Comparison of ENCODE assay signal across 8 cellular contexts in genomic region chr10:70381491-70382421, GRCh38. TPM values are rescaled to one million over a fixed set of nuclear protein-coding genes. Genes with fewer than 3 reads are reported as not detected.
DNase-seq lines count a peak whose midpoint lies in the region; ATAC-seq and TF ChIP-seq lines count a peak whose summit lies in the region.

No MANE protein-coding gene starts in this region.

- no peaks in the 10 kb centered on the region for H3K9me3 Mint-ChIP-seq in Caco-2 (ENCODE audit: unreplicated experiment)

- peak overlapping the region; percentile 61 for H3K27ac Mint-ChIP-seq in Caco-2 (ENCODE audit: unreplicated experiment)

- no peak for TF ChIP-seq POLR2A in breast epithelium (IDR thresholded peaks at IDR 0.05)

- intact Hi-C loops in Caco-2 (cut with micrococcal nuclease; ENCODE audit: unreplicated experiment) (loop anchor here (2.0 kb wide), 2 partner anchors 149 to 235 kb away; partner anchors contain the start of genes PPA1 and TYSND1), breast epithelium (cut with DNase I; ENCODE audit: low total_unique reads) (no loop called here)

- H3K4me3 ChIP-seq in Caco-2 (ENCODE audit: low read depth, low read length) = peak overlapping the region; percentile 73
- peak overlapping the region; percentile 70 to 83 (median 80) for H3K4me3 ChIP-seq in breast epithelium
- peak overlapping the region; percentile 90 for H3K4me3 ChIP-seq in iPS-20b (ENCODE audit: low read length)
- peak overlapping the region; percentile 86 to 97 (median 88) for H3K4me3 ChIP-seq in skeletal muscle tissue (ENCODE audit: low read length in 3 of 3)

- H3K36me3 Mint-ChIP-seq in Caco-2 (ENCODE audit: insufficient read depth, unreplicated experiment) = peaks cover 15% of the 10 kb centered on the region

- peak overlapping the region; percentile 83 for H3K4me3 Mint-ChIP-seq in Caco-2 (ENCODE audit: unreplicated experiment)

- H3K27me3 Mint-ChIP-seq in Caco-2 (ENCODE audit: insufficient read depth, unreplicated experiment) = no peaks in the 10 kb centered on the region

- no peak for TF ChIP-seq CTCF in Caco-2 (IDR thresholded peaks at IDR 0.05; ENCODE audit: insufficient read depth in 1 of 2, low read depth in 1 of 2, low read length in 1 of 2, severe bottlenecking in 1 of 2, unreplicated experiment in 1 of 2)
- TF ChIP-seq CTCF in breast epithelium (IDR thresholded peaks at IDR 0.05) = no peak

- CTCF ChIA-PET in Caco-2 (lab: Charles Lee) = interaction anchor here (0.7 to 1.5 kb wide), 10 partner anchors 11 to 235 kb away, joined by 3 to 14 read pairs (median 4); partner anchors contain the start of genes EIF4EBP2 and TYSND1

- no peaks in the 10 kb centered on the region for H3K27me3 ChIP-seq in Caco-2 (replicated peaks; ENCODE audit: control insufficient read depth, insufficient read depth, low read length)
- no peaks in the 10 kb centered on the region for H3K27me3 ChIP-seq in breast epithelium
- H3K27me3 ChIP-seq in iPS-20b (ENCODE audit: insufficient read depth, low read length) = peaks cover 20% of the 10 kb centered on the region
- H3K27me3 ChIP-seq in skeletal muscle tissue (ENCODE audit: control insufficient read depth in 3 of 3, insufficient read depth in 3 of 3, low read length in 3 of 3) = no peaks in the 10 kb centered on the region

- TSS peak; percentile 39 for BruUV-seq in Caco-2 (replicated peaks; lab: Mats Ljungman, UMichigan)

- peaks cover 20% of the 10 kb centered on the region for H3K4me1 Mint-ChIP-seq in Caco-2 (ENCODE audit: low read depth, unreplicated experiment)

- H3K9ac ChIP-seq in iPS-20b (ENCODE audit: low read depth, low read length) (peak overlapping the region; percentile 89; the same call in 1 of the 2 replicates), skeletal muscle tissue (ENCODE audit: low read depth in 1 of 3, low read length in 3 of 3) (peak overlapping the region; percentile 90 to 98 (median 97))

- H3K9me3 ChIP-seq in Caco-2 (no peaks in the 10 kb centered on the region; the same call in none of the 2 replicates), breast epithelium (peaks cover 3 to 5% of the 10 kb centered on the region in 2 donors), iPS-20b (ENCODE audit: insufficient read depth, low read depth, low read length) (no peaks in the 10 kb centered on the region), skeletal muscle tissue (ENCODE audit: control insufficient read depth in 3 of 3, low read length in 3 of 3) (peaks cover 0 to 2% (median 0%) of the 10 kb centered on the region in 3 donors)

- H3K4me1 ChIP-seq in Caco-2 (peaks cover 38% of the 10 kb centered on the region), breast epithelium (no peaks in the 10 kb centered on the region), iPS-20b (ENCODE audit: insufficient read depth, low read length) (peaks cover 7% of the 10 kb centered on the region), skeletal muscle tissue (ENCODE audit: control insufficient read depth in 3 of 3, insufficient read depth in 3 of 3, low read length in 3 of 3) (peaks cover 41 to 46% (median 45%) of the 10 kb centered on the region in 3 donors)

- POLR2A ChIA-PET in Caco-2 (lab: Charles Lee) = interaction anchor here (0.8 to 1.8 kb wide), 4 partner anchors 17 to 211 kb away, joined by 3 to 14 read pairs (median 4); partner anchors contain the start of genes EIF4EBP2 and SAR1A

- H3K36me3 ChIP-seq in Caco-2 (ENCODE audit: control insufficient read depth, insufficient read depth, low read length) (peaks cover 1% of the 10 kb centered on the region; the same call in 1 of the 2 replicates), breast epithelium (no peaks in the 10 kb centered on the region), iPS-20b (ENCODE audit: insufficient read depth, low read depth, low read length) (no peaks in the 10 kb centered on the region), skeletal muscle tissue (ENCODE audit: control insufficient read depth in 3 of 3, insufficient read depth in 3 of 3, low read length in 3 of 3) (peaks cover 0 to 2% (median 0%) of the 10 kb centered on the region in 3 donors)

- peak; percentile 48 for ATAC-seq in GM19395 (IDR thresholded peaks at IDR 0.05; ENCODE audit: unreplicated experiment)
- peak; percentile 39 for ATAC-seq in HG03442 (IDR thresholded peaks at IDR 0.05; ENCODE audit: unreplicated experiment)

- H3K27ac ChIP-seq in breast epithelium = no peak overlapping the region
- no peak overlapping the region for H3K27ac ChIP-seq in iPS-20b (ENCODE audit: low read length)
- H3K27ac ChIP-seq in skeletal muscle tissue (ENCODE audit: low read depth, low read length) = peak overlapping the region; percentile 92

- DNase-seq in Caco-2 = peak; percentile 65 to 72
- DNase-seq in RPMI8226 = peak; percentile 50
- no peak for DNase-seq in breast epithelium (ENCODE audit: low spot score in 2 of 2)
- no peak for DNase-seq in NCI-H2107 treated with DMSO at 0.1 percent for 48 hours (lab: John Stamatoyannopoulos, UW; ENCODE audit: unreplicated experiment)

RNA-seq across cellular contexts. Expression of gene LRRC20, which starts 0.7 kb away (rescaled TPM):
- 27.1 and 28.1 TPM in 2 replicates for total RNA-seq in Caco-2 (2022)
- 1 to 10 TPM; 3.9 to 5.3 (median 4.4) TPM for total RNA-seq in breast epithelium
- total RNA-seq in skeletal muscle tissue = 10.4 TPM

RNA-seq across cellular contexts. Expression of gene EIF4EBP2, which starts 22.2 kb away (rescaled TPM):
- total RNA-seq in Caco-2 (2022) (166 and 168 TPM in 2 replicates), breast epithelium (100 to 1,000 TPM in 1 of 3 donors, 10 to 100 TPM in 2; 76.0 to 192 (median 80.5) TPM), skeletal muscle tissue (39.7 TPM)

RNA-seq across cellular contexts. Expression of gene NODAL, which starts 59.7 kb away (rescaled TPM):
- total RNA-seq in Caco-2 (2022) (0.59 and 1.3 TPM in 2 replicates), breast epithelium (not detected), skeletal muscle tissue (not detected)

Comparison
In these comparisons a context has a peak if more than half of its experiments do, and no peak if none do; other contexts are left out.
1. DNase-seq: peak in Caco-2 (2 of 2) and RPMI8226 (single experiment); none in breast epithelium (0 of 2) and NCI-H2107 treated with DMSO at 0.1 percent for 48 hours (single experiment).
2. Peak in every context shown above with its lines, with median percentiles within 50 percentile points of each other: H3K4me3 ChIP-seq.